In the genomic region with DNA sequence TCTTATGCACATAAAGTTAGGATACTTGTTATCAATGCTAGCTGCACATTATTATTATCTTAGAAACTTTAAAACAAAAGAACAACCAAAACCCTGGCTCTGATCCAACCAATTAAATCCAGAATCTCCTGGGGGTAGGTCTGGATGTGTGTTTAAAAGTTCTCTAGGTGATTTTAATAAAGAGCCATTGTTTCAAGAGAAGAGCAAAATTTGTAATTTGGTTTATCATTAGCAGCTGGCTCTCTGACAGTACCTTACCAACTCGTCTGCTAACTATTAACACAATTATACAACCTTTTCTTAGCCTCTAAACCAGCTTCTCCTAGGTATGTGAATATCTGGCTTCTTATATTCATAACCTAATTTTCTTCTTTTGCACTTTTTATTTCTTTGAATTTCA, we compare ENCODE assay signal across 20 cellular contexts.
A peak's percentile ranks its signal among the peaks of the same experiment; 100 is the strongest.
DNase-seq lines count a peak whose midpoint lies in the region; ATAC-seq, FAIRE-seq and TF ChIP-seq lines count a peak whose summit lies in the region.
"Had no signal": no experiment of that assay in that cellular context is flagged by ENCODE, and none has a peak within 500 bp of the region (broad histone marks: within the 10 kb centered on the region; RNA-seq: fewer than 3 reads in every experiment).

No MANE protein-coding gene starts in this region.

- intact Hi-C loops in pancreas (cut with DNase I) = no loop called here

- peaks cover 19% of the 10 kb centered on the region for H3K4me1 Mint-ChIP-seq in chondrocyte (ENCODE audit: low read depth)
- no peaks in the 10 kb centered on the region for H3K4me1 Mint-ChIP-seq in activated CD4-positive, alpha-beta T cell treated with anti-CD3 and anti-CD28 coated beads, Interleukin-2, amount 10 ng/mL, durations not matched to agents 7 days and 5 days
- H3K4me1 Mint-ChIP-seq: B cell had no signal

- CTCF ChIA-PET in activated CD4-positive, alpha-beta T cell treated with anti-CD3 and anti-CD28 coated beads, Interleukin-2, amount 10 ng/mL, durations not matched to agents 7 days and 5 days (lab: Charles Lee) = no interaction called here

- no peak for TF ChIP-seq POLR2A in H54 (IDR thresholded peaks at IDR 0.05; ENCODE audit: low read depth, low read length)

- no peak for FAIRE-seq in pancreas (lab: Jason Lieb, UNC)
- FAIRE-seq in H54 (lab: Jason Lieb, UNC) = no peak
- FAIRE-seq: G401.6, GM12891, H1 had no signal

- POLR2A ChIA-PET in activated CD4-positive, alpha-beta T cell treated with anti-CD3 and anti-CD28 coated beads, Interleukin-2, amount 10 ng/mL, durations not matched to agents 7 days and 5 days (lab: Charles Lee) = no interaction called here

- H3K9me3 Mint-ChIP-seq in chondrocyte (ENCODE audit: low read depth) = peaks cover 9% of the 10 kb centered on the region
- H3K9me3 Mint-ChIP-seq in activated CD4-positive, alpha-beta T cell treated with anti-CD3 and anti-CD28 coated beads, Interleukin-2, amount 10 ng/mL, durations not matched to agents 7 days and 5 days = no peaks in the 10 kb centered on the region
- H3K9me3 Mint-ChIP-seq: CD4-positive, alpha-beta T cell; HFFc6 had no signal

- no peaks in the 10 kb centered on the region for H3K36me3 ChIP-seq in pancreas

- H3K27me3 Mint-ChIP-seq in chondrocyte (ENCODE audit: low read depth) = no peaks in the 10 kb centered on the region
- no peaks in the 10 kb centered on the region for H3K27me3 Mint-ChIP-seq in activated CD4-positive, alpha-beta T cell treated with anti-CD3 and anti-CD28 coated beads, Interleukin-2, amount 10 ng/mL, durations not matched to agents 7 days and 5 days
- H3K27me3 Mint-ChIP-seq: B cell; CD4-positive, alpha-beta T cell had no signal

- H3K27ac ChIP-seq in pancreas = peak overlapping the region in 1 of 4 donors; percentile 48

- TF ChIP-seq CTCF in chondrocyte (IDR thresholded peaks at IDR 0.05) = no peak
- TF ChIP-seq CTCF in pancreas (IDR thresholded peaks at IDR 0.05) = no peak

- DNase-seq in NCI-H748 (lab: John Stamatoyannopoulos, UW; ENCODE audit: unreplicated experiment) (peak; percentile 1), NCI-H748 treated with DMSO at 0.1 percent for 48 hours (lab: John Stamatoyannopoulos, UW) (no peak), HT-29 (ENCODE audit: low spot score) (peak; percentile 10), chondrocyte (ENCODE audit: low spot score) (no peak), pancreas (no peak), H54 (ENCODE audit: insufficient read length, low spot score) (no peak)
- no peak for DNase-seq in activated CD4-positive, alpha-beta T cell treated with anti-CD3 and anti-CD28 coated beads, Interleukin-2, amount 10 ng/mL, durations not matched to agents 7 days and 5 days
- DNase-seq: 8988T; C1 segment of cervical spinal cord; CD4-positive, alpha-beta T cell; DMS79 treated with DMSO at 0.1 percent for 48 hours; EL; HCEC 1CT; HFFc6; IMR-90 had no signal

- H3K36me3 Mint-ChIP-seq in chondrocyte (ENCODE audit: low read depth) = peaks cover 4% of the 10 kb centered on the region
- H3K36me3 Mint-ChIP-seq in activated CD4-positive, alpha-beta T cell treated with anti-CD3 and anti-CD28 coated beads, Interleukin-2, amount 10 ng/mL, durations not matched to agents 7 days and 5 days (ENCODE audit: low read depth) = peaks cover 1% of the 10 kb centered on the region

- ATAC-seq in pancreas (peak in 3 of 4 donors; percentile 35 to 80 (median 74)), HG02623 (IDR thresholded peaks at IDR 0.05; ENCODE audit: unreplicated experiment) (no peak)

- no peaks in the 10 kb centered on the region for H3K9me3 ChIP-seq in pancreas

- H3K4me3 ChIP-seq in pancreas = no peak overlapping the region

- WGBS in pancreas, 2 donors = 66 to 68% methylated on average over 1 of the region's 1 CpG

- H3K4me1 ChIP-seq in pancreas = no peaks in the 10 kb centered on the region

- no peaks in the 10 kb centered on the region for H3K27me3 ChIP-seq in pancreas

- no peak overlapping the region for H3K4me3 Mint-ChIP-seq in chondrocyte (ENCODE audit: unreplicated experiment)
- no peak overlapping the region for H3K4me3 Mint-ChIP-seq in activated CD4-positive, alpha-beta T cell treated with anti-CD3 and anti-CD28 coated beads, Interleukin-2, amount 10 ng/mL, durations not matched to agents 7 days and 5 days
- H3K4me3 Mint-ChIP-seq: B cell; CD4-positive, alpha-beta T cell; HFFc6 had no signal

- H3K27ac Mint-ChIP-seq in chondrocyte (ENCODE audit: unreplicated experiment) = peak overlapping the region; percentile 97
- H3K27ac Mint-ChIP-seq in activated CD4-positive, alpha-beta T cell treated with anti-CD3 and anti-CD28 coated beads, Interleukin-2, amount 10 ng/mL, durations not matched to agents 7 days and 5 days = no peak overlapping the region
- H3K27ac Mint-ChIP-seq: B cell; CD4-positive, alpha-beta T cell had no signal

Comparison
In these comparisons a context has a peak if more than half of its experiments do, and no peak if none do; other contexts are left out.
1. DNase-seq: peak in NCI-H748 (single experiment) and HT-29 (single experiment); none in NCI-H748 treated with DMSO at 0.1 percent for 48 hours (single experiment), chondrocyte (single experiment), pancreas (0 of 6), H54 (single experiment) and activated CD4-positive, alpha-beta T cell treated with anti-CD3 and anti-CD28 coated beads, Interleukin-2, amount 10 ng/mL, durations not matched to agents 7 days and 5 days (single experiment).